1 cellular context compared by ENCODE assay signal in the genomic region with DNA sequence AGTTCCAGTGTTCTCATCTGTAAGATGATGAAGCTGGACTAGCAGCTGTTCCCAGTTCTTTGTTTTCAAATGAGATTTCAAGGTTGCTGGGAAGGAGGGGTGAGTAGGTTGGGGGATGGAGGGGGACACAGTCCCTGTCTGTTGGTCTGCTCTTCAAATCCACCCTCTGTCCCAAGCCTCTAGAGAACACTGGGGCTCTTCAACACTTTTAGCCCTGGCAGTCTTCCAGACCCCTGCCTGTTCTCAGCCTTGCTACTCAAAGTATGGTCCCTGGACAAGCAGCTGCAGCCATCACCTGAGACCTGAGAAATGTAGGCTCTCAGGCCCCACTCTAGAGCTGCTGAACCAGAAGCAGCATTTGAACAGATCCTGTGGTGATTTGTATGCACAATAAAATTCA.
TF ChIP-seq lines count a peak whose summit lies in the region.

No MANE protein-coding gene starts in this region.

TF ChIP-seq in H1, 55 proteins besides CTCF, POLR2A, EP300 and RAD21:
- no peak for TF ChIP-seq MAX (IDR thresholded peaks at IDR 0.05)
- TF ChIP-seq CHD7 (IDR thresholded peaks at IDR 0.05; ENCODE audit: insufficient replicate concordance, low read length) = no peak
- TF ChIP-seq NANOG (IDR thresholded peaks at IDR 0.05; ENCODE audit: insufficient read depth, low read depth, low read length, poor library complexity, severe bottlenecking) = no peak
- TF ChIP-seq RFX5 (IDR thresholded peaks at IDR 0.05; ENCODE audit: borderline replicate concordance, low read depth, low read length) = no peak
- no peak for TF ChIP-seq CEBPB (IDR thresholded peaks at IDR 0.05; ENCODE audit: low read depth, low read length)
- no peak for TF ChIP-seq TAF1 (IDR thresholded peaks at IDR 0.05; ENCODE audit: low read depth, low read length)
- no peak for TF ChIP-seq POU5F1 (IDR thresholded peaks at IDR 0.05; ENCODE audit: low read depth, low read length)
- TF ChIP-seq, protein P1, sequence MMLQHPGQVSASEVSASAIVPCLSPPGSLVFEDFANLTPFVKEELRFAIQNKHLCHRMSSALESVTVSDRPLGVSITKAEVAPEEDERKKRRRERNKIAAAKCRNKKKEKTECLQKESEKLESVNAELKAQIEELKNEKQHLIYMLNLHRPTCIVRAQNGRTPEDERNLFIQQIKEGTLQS (IDR thresholded peaks at IDR 0.05; ENCODE audit: insufficient read depth, low read depth, low read length) = no peak
- no peak for TF ChIP-seq RXRA (IDR thresholded peaks at IDR 0.05; ENCODE audit: insufficient read depth, low read depth, low read length)
- no peak for TF ChIP-seq ASH2L (IDR thresholded peaks at IDR 0.05; ENCODE audit: low read length)
- TF ChIP-seq CHD1 (IDR thresholded peaks at IDR 0.05; ENCODE audit: low read depth, low read length) = no peak
- TF ChIP-seq TBP (IDR thresholded peaks at IDR 0.05; ENCODE audit: low read depth, low read length) = no peak
- TF ChIP-seq JUND (IDR thresholded peaks at IDR 0.05; ENCODE audit: low read length) = no peak
- TF ChIP-seq MAFK (IDR thresholded peaks at IDR 0.05; ENCODE audit: low read depth, low read length) = no peak
